In genomic region chr4:94968493-94968892, GRCh38 we compare ENCODE assay signal across 8 cellular contexts.
"Had no signal": no experiment of that assay in that cellular context is flagged by ENCODE, and none has a peak within 500 bp of the region (broad histone marks: within the 10 kb centered on the region; RNA-seq: fewer than 3 reads in every experiment).

No MANE protein-coding gene starts in this region.

- DNase-seq: GDM1, GF-D8 had no signal

- ATAC-seq: GM12878 had no signal

- FAIRE-seq: G401.6, GM12878, GM12891, GM12892, GM18507, GM19239 had no signal

- H3K4me3 ChIP-seq: GM12878 had no signal
